ENCODE assay signal across 8 cellular contexts in genomic region chr12:56126732-56127239, GRCh38. TPM values are rescaled to one million over a fixed set of nuclear protein-coding genes. Genes with fewer than 3 reads are reported as not detected.
A peak's percentile ranks its signal among the peaks of the same experiment; 100 is the strongest.
DNase-seq lines count a peak whose midpoint lies in the region; ATAC-seq and TF ChIP-seq lines count a peak whose summit lies in the region.

No MANE protein-coding gene starts in this region.

- H3K4me2 ChIP-seq in IMR-90 (ENCODE audit: low read depth, low read length), result peak overlapping the region; percentile 75

- no TSS peak for BruUV-seq in IMR-90 (replicated peaks; lab: Mats Ljungman, UMichigan)

- in situ Hi-C loops in IMR-90 (cut with MboI; ENCODE audit: low sequenced_read_pairs), result loop anchor here (5.0 kb wide), 1 partner anchor 61 kb away; the partner anchor contains the start of gene SMARCC2

- H3K9me3 Mint-ChIP-seq in T-helper 2 cell treated with Interferon-gamma antibody and Interleukin-4, amounts not matched to agents 5 μg/mL and 100 μg/mL, for 36 hours, result peaks cover 6% of the 10 kb centered on the region
- no peaks in the 10 kb centered on the region for H3K9me3 Mint-ChIP-seq in stimulated activated effector memory CD8-positive, alpha-beta T cell treated with anti-CD3 and anti-CD28 coated beads, Interleukin-12 subunit alpha, Interleukin-12 subunit beta, amount 100 ng/mL, for 72 hours

- H3K4me3 ChIP-seq in IMR-90 (ENCODE audit: insufficient read depth, low read depth, low read length), result no peak overlapping the region

- H2AK9ac ChIP-seq in IMR-90 (replicated peaks; ENCODE audit: low read depth, low read length, poor library complexity), result peak overlapping the region; percentile 86

- TF ChIP-seq CTCF in IMR-90 (conservative IDR thresholded peaks at IDR 0.05; ENCODE audit: low read depth, low read length) (no peak), foreskin keratinocyte (conservative IDR thresholded peaks at IDR 0.05) (no peak)

- no peak overlapping the region for H3K18ac ChIP-seq in IMR-90 (ENCODE audit: low read depth, low read length)

- H3K27me3 Mint-ChIP-seq in T-helper 2 cell treated with Interferon-gamma antibody and Interleukin-4, amounts not matched to agents 5 μg/mL and 100 μg/mL, for 36 hours (ENCODE audit: low read depth), result no peaks in the 10 kb centered on the region

- TF ChIP-seq RAD21 in IMR-90 (IDR thresholded peaks at IDR 0.05; ENCODE audit: low read length), result no peak

- no peak overlapping the region for H2AFZ ChIP-seq in IMR-90 (replicated peaks; ENCODE audit: low read length, poor library complexity)

- H3K9me3 ChIP-seq in IMR-90 (ENCODE audit: control insufficient read depth, insufficient read depth, low read length), result no peaks in the 10 kb centered on the region

- peak overlapping the region; percentile 40; the same call in 1 of the 2 replicates for H3K14ac ChIP-seq in IMR-90 (replicated peaks; ENCODE audit: low read depth, low read length)

- CTCF ChIA-PET in IMR-90 (lab: Yijun Ruan, JAX), result interaction anchor here (0.7 to 1.3 kb wide), 4 partner anchors 9 to 62 kb away, joined by 3 to 4 read pairs (median 4); partner anchors contain the start of genes PA2G4, SMARCC2 and ZC3H10

- 75% methylated on average over 2 of the region's 3 CpGs; no CpG with 5 or more reads in 1 of the 2 experiments for WGBS in IMR-90 (ENCODE audit: extremely low coverage in 2 of 2, insufficient read length in 1 of 2), 2 experiments

- no peak for TF ChIP-seq POLR2A in IMR-90 (IDR thresholded peaks at IDR 0.05; ENCODE audit: low read depth, low read length)

- peak overlapping the region; percentile 39 for H2BK5ac ChIP-seq in IMR-90 (ENCODE audit: low read depth, low read length, poor library complexity, severe bottlenecking)

- H3K9ac ChIP-seq in IMR-90 (ENCODE audit: low read depth, low read length), result peak overlapping the region; percentile 28; the same call in 1 of the 2 replicates

- H3K27me3 ChIP-seq in IMR-90 (ENCODE audit: control insufficient read depth, insufficient read depth, low read length), result no peaks in the 10 kb centered on the region
- H3K27me3 ChIP-seq in foreskin keratinocyte, result no peaks in the 10 kb centered on the region

- H3K36me3 Mint-ChIP-seq in T-helper 2 cell treated with Interferon-gamma antibody and Interleukin-4, amounts not matched to agents 5 μg/mL and 100 μg/mL, for 36 hours (ENCODE audit: low read depth), result peaks cover 42% of the 10 kb centered on the region
- peaks cover 50% of the 10 kb centered on the region for H3K36me3 Mint-ChIP-seq in stimulated activated effector memory CD8-positive, alpha-beta T cell treated with anti-CD3 and anti-CD28 coated beads, Interleukin-12 subunit alpha, Interleukin-12 subunit beta, amount 100 ng/mL, for 72 hours

- dilution Hi-C loops in IMR-90 (cut with HindIII; ENCODE audit: low sequenced_read_pairs, unreplicated experiment), result no loop called here

- H3K36me3 ChIP-seq in IMR-90 (ENCODE audit: control insufficient read depth, insufficient read depth, low read length), result peaks cover 15% of the 10 kb centered on the region

- 0 out of 2 replicates have a peak overlapping the region, but pooled peaks have one; percentile 20 for H3K27ac ChIP-seq in IMR-90 (ENCODE audit: insufficient read depth, low read length)
- H3K27ac ChIP-seq in foreskin keratinocyte, result peak overlapping the region; percentile 62

- no peak overlapping the region for H3K56ac ChIP-seq in IMR-90 (ENCODE audit: extremely low read depth, insufficient read depth, low read length)

- peaks cover 51% of the 10 kb centered on the region for H3K4me1 Mint-ChIP-seq in T-helper 2 cell treated with Interferon-gamma antibody and Interleukin-4, amounts not matched to agents 5 μg/mL and 100 μg/mL, for 36 hours (ENCODE audit: low read depth)
- H3K4me1 Mint-ChIP-seq in stimulated activated effector memory CD8-positive, alpha-beta T cell treated with anti-CD3 and anti-CD28 coated beads, Interleukin-12 subunit alpha, Interleukin-12 subunit beta, amount 100 ng/mL, for 72 hours, result peaks cover 66% of the 10 kb centered on the region

- intact Hi-C loops in IMR-90 (cut with micrococcal nuclease), result loop anchor here (2.0 kb wide), 2 partner anchors 32 to 62 kb away; partner anchors contain the start of genes MYL6 and SMARCC2

- H2BK120ac ChIP-seq in IMR-90 (ENCODE audit: low read depth, low read length), result 0 out of 2 replicates have a peak overlapping the region, but pooled peaks have one; percentile 37

- H3K4ac ChIP-seq in IMR-90 (ENCODE audit: low read depth, low read length), result peak overlapping the region; percentile 71

- peak overlapping the region; percentile 94 for H3K4me3 Mint-ChIP-seq in T-helper 2 cell treated with Interferon-gamma antibody and Interleukin-4, amounts not matched to agents 5 μg/mL and 100 μg/mL, for 36 hours
- peak overlapping the region; percentile 100 for H3K4me3 Mint-ChIP-seq in stimulated activated effector memory CD8-positive, alpha-beta T cell treated with anti-CD3 and anti-CD28 coated beads, Interleukin-12 subunit alpha, Interleukin-12 subunit beta, amount 100 ng/mL, for 72 hours

- H4K5ac ChIP-seq in IMR-90 (ENCODE audit: low read depth, low read length), result peak overlapping the region; percentile 39; the same call in 1 of the 2 replicates

- H4K8ac ChIP-seq in IMR-90 (ENCODE audit: low read depth in 2 of 2, low read length in 2 of 2), result peak overlapping the region; percentile 8 to 72; a peak in 2 of 4 replicates

- no peak overlapping the region for H2BK20ac ChIP-seq in IMR-90 (ENCODE audit: low read depth, low read length)

- no peak for ATAC-seq in IMR-90 (ENCODE audit: low read depth)
- no peak for ATAC-seq in foreskin keratinocyte
- ATAC-seq in stimulated activated effector memory CD8-positive, alpha-beta T cell treated with anti-CD3 and anti-CD28 coated beads, Interleukin-12 subunit alpha, Interleukin-12 subunit beta, amount 100 ng/mL, for 72 hours, result no peak
- ATAC-seq in GM18511 (IDR thresholded peaks at IDR 0.05; ENCODE audit: unreplicated experiment), result no peak

- H3K23ac ChIP-seq in IMR-90 (ENCODE audit: low read depth, low read length), result peak overlapping the region; percentile 60; the same call in 1 of the 2 replicates

- peak overlapping the region; percentile 91 for H3K27ac Mint-ChIP-seq in T-helper 2 cell treated with Interferon-gamma antibody and Interleukin-4, amounts not matched to agents 5 μg/mL and 100 μg/mL, for 36 hours
- H3K27ac Mint-ChIP-seq in stimulated activated effector memory CD8-positive, alpha-beta T cell treated with anti-CD3 and anti-CD28 coated beads, Interleukin-12 subunit alpha, Interleukin-12 subunit beta, amount 100 ng/mL, for 72 hours, result peak overlapping the region; percentile 97

- H2AK5ac ChIP-seq in IMR-90 (ENCODE audit: low read depth, low read length), result peak overlapping the region; percentile 97; the same call in 1 of the 2 replicates

- DNase-seq in IMR-90 (no peak), foreskin keratinocyte (no peak), HT-29 (ENCODE audit: low spot score) (no peak), DMS53 (lab: John Stamatoyannopoulos, UW) (no peak), NCI-H1417 treated with DMSO at 0.1 percent for 48 hours (lab: John Stamatoyannopoulos, UW) (no peak)
- DNase-seq in T-helper 2 cell treated with Interferon-gamma antibody and Interleukin-4, amounts not matched to agents 5 μg/mL and 100 μg/mL, for 36 hours (ENCODE audit: low spot score), result no peak
- DNase-seq in stimulated activated effector memory CD8-positive, alpha-beta T cell treated with anti-CD3 and anti-CD28 coated beads, Interleukin-12 subunit alpha, Interleukin-12 subunit beta, amount 100 ng/mL, for 72 hours (ENCODE audit: low spot score in 2 of 2), result no peak

- peak overlapping the region; percentile 52; the same call in 1 of the 2 replicates for H4K91ac ChIP-seq in IMR-90 (ENCODE audit: insufficient read depth, low read depth, low read length)

- no peaks in the 10 kb centered on the region for H4K20me1 ChIP-seq in IMR-90 (ENCODE audit: insufficient read depth, low read length)

- H3K4me1 ChIP-seq in IMR-90 (ENCODE audit: control insufficient read depth, insufficient read depth, low read length), result peaks cover 6% of the 10 kb centered on the region; the same call in 1 of the 2 replicates
- H3K4me1 ChIP-seq in foreskin keratinocyte, result peaks cover 5% of the 10 kb centered on the region

- no peaks in the 10 kb centered on the region for H3K9me1 ChIP-seq in IMR-90 (ENCODE audit: insufficient read depth, low read length)

- POLR2A ChIA-PET in IMR-90 (lab: Charles Lee; ENCODE audit: unreplicated experiment), result interaction anchor here (1.9 kb wide), 1 partner anchor 9 kb away, joined by 5 read pairs; the partner anchor contains the start of gene ZC3H10

- H3K79me1 ChIP-seq in IMR-90 (ENCODE audit: low read depth in 1 of 2, low read length in 2 of 2), result peaks cover 40 to 73% of the 10 kb centered on the region in 2 experiments

- H2BK15ac ChIP-seq in IMR-90 (ENCODE audit: low read depth, low read length), result peak overlapping the region; percentile 31; the same call in 1 of the 3 replicates

RNA-seq across cellular contexts. Expression of gene ESYT1, which starts 1.3 kb away (rescaled TPM):
- 137 and 150 TPM in 2 replicates for total RNA-seq in IMR-90 (2012; rRNA removed)
- 153 and 157 TPM in 2 replicates for polyA plus RNA-seq in IMR-90 (2012; rRNA removed)
- polyA plus RNA-seq in IMR-90 (2012; cell fraction: cytosol; rRNA removed), result 133 and 158 TPM in 2 replicates
- 156 and 212 TPM in 2 replicates for polyA plus RNA-seq in IMR-90 (2012; cell fraction: nucleus; rRNA removed; ENCODE audit: low replicate concordance)
- total RNA-seq in foreskin keratinocyte, result 144 and 152 TPM in 2 replicates
- 97.9 and 105 TPM in 2 replicates for polyA plus RNA-seq in foreskin keratinocyte
- 81.1 and 103 TPM in 2 replicates for total RNA-seq in HT-29 (2014; rRNA removed; shearing (Covaris generic))

RNA-seq across cellular contexts. Expression of gene ZC3H10, which starts 8.7 kb away (rescaled TPM):
- total RNA-seq in IMR-90 (2012; rRNA removed) (3.3 and 3.6 TPM in 2 replicates), foreskin keratinocyte (2.4 and 2.9 TPM in 2 replicates)
- polyA plus RNA-seq in IMR-90 (2012; rRNA removed) (1.1 and 1.5 TPM in 2 replicates), foreskin keratinocyte (1.4 and 1.5 TPM in 2 replicates)
- 0.48 and 1.1 TPM in 2 replicates for polyA plus RNA-seq in IMR-90 (2012; cell fraction: cytosol; rRNA removed)
- 1.7 and 2.8 TPM in 2 replicates for polyA plus RNA-seq in IMR-90 (2012; cell fraction: nucleus; rRNA removed; ENCODE audit: low replicate concordance)
- 3.9 and 4.1 TPM in 2 replicates for total RNA-seq in HT-29 (2014; rRNA removed; shearing (Covaris generic))

RNA-seq across cellular contexts. Expression of gene RPL41, which starts 10.4 kb away (rescaled TPM):
- total RNA-seq in IMR-90 (2012; rRNA removed), result 1,119 and 1,341 TPM in 2 replicates
- 8,623 and 9,394 TPM in 2 replicates for polyA plus RNA-seq in IMR-90 (2012; rRNA removed)
- 2,295 and 6,760 TPM in 2 replicates for polyA plus RNA-seq in IMR-90 (2012; cell fraction: cytosol; rRNA removed)
- polyA plus RNA-seq in IMR-90 (2012; cell fraction: nucleus; rRNA removed; ENCODE audit: low replicate concordance), result 409 and 2,237 TPM in 2 replicates
- 4,994 and 5,148 TPM in 2 replicates for total RNA-seq in foreskin keratinocyte
- 7,188 and 7,608 TPM in 2 replicates for polyA plus RNA-seq in foreskin keratinocyte
- 3,623 and 3,873 TPM in 2 replicates for total RNA-seq in HT-29 (2014; rRNA removed; shearing (Covaris generic))

RNA-seq across cellular contexts. Expression of gene PA2G4, which starts 22.4 kb away (rescaled TPM):
- total RNA-seq in IMR-90 (2012; rRNA removed), result 198 and 251 TPM in 2 replicates
- 158 and 166 TPM in 2 replicates for polyA plus RNA-seq in IMR-90 (2012; rRNA removed)
- 62.7 and 83.2 TPM in 2 replicates for polyA plus RNA-seq in IMR-90 (2012; cell fraction: cytosol; rRNA removed)
- polyA plus RNA-seq in IMR-90 (2012; cell fraction: nucleus; rRNA removed; ENCODE audit: low replicate concordance), result 31.0 and 112 TPM in 2 replicates
- 259 and 335 TPM in 2 replicates for total RNA-seq in foreskin keratinocyte
- 213 and 297 TPM in 2 replicates for polyA plus RNA-seq in foreskin keratinocyte
- 247 and 323 TPM in 2 replicates for total RNA-seq in HT-29 (2014; rRNA removed; shearing (Covaris generic))

RNA-seq across cellular contexts. Expression of gene MYL6B, which starts 25.6 kb away (rescaled TPM):
- total RNA-seq in IMR-90 (2012; rRNA removed) (78.3 and 90.0 TPM in 2 replicates), foreskin keratinocyte (72.0 and 81.4 TPM in 2 replicates)
- polyA plus RNA-seq in IMR-90 (2012; rRNA removed) (112 and 117 TPM in 2 replicates), foreskin keratinocyte (93.6 and 101 TPM in 2 replicates)
- polyA plus RNA-seq in IMR-90 (2012; cell fraction: cytosol; rRNA removed), result 121 and 135 TPM in 2 replicates
- polyA plus RNA-seq in IMR-90 (2012; cell fraction: nucleus; rRNA removed; ENCODE audit: low replicate concordance), result 47.4 and 68.8 TPM in 2 replicates
- 45.6 TPM in 2 replicates for total RNA-seq in HT-29 (2014; rRNA removed; shearing (Covaris generic))
